ENCODE assay signal across 10 cellular contexts in the genomic region with DNA sequence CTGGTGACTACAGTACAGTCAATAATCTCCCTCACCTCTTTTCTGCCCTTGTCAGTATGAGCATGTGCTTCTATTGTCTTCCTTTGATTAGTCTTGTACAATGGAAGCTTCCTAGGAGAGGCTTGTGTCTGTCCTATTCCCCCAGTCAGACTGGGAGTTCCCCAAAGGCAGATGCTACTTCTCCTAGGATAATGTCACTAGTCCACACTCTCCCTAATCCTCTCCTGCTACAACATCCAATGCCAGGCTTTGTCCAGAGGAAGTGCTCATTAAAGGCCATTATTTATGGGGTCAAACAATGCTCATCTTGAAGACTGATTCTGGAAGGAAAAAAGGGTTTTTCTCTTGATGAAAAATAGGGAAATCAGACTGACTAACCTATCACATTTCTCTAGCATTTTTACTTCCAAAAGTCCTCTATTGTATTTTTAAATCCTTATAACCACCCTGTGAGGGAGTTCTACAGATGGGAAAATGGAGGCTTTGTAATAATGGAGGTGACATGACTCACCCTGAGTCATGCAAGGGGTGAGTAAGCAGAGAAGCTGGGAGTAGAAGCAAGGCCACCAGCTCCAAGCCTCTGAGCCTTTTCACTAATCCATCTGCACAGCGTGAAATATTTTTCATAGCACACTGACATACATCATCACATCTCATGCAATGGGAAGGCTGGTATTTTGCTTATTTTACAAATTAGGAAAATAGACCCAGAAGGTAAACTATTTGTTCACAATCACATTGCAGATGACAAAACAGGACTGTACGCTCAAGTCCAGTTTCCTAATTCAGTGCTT.
DNase-seq lines count a peak whose midpoint lies in the region; ATAC-seq and TF ChIP-seq lines count a peak whose summit lies in the region.
"Had no signal": no experiment of that assay in that cellular context is flagged by ENCODE, and none has a peak within 500 bp of the region (broad histone marks: within the 10 kb centered on the region; RNA-seq: fewer than 3 reads in every experiment).

No MANE protein-coding gene starts in this region.

- no peak overlapping the region for H3K4me2 ChIP-seq in mesenchymal stem cell (ENCODE audit: low read length, poor library complexity, severe bottlenecking)

- peaks cover 0 to 5% of the 10 kb centered on the region in 2 experiments for H3K36me3 ChIP-seq in mesenchymal stem cell (ENCODE audit: control insufficient read depth in 1 of 2, insufficient read depth in 2 of 2, low read depth in 1 of 2, low read length in 2 of 2)

- H4K8ac ChIP-seq in mesenchymal stem cell (ENCODE audit: low read length) = no peak overlapping the region

- H3K4ac ChIP-seq in mesenchymal stem cell (ENCODE audit: low read depth in 1 of 2, low read length in 2 of 2) = peak overlapping the region in 1 of 2 experiments; percentile 9

- peak overlapping the region; percentile 75 for H3K27ac Mint-ChIP-seq in Calu3 (ENCODE audit: unreplicated experiment)
- H3K27ac Mint-ChIP-seq: dendritic cell treated with granulocyte-macrophage colony-stimulating factor and Interleukin-4, amounts not matched to agents 40 ng/mL and 50 ng/mL, for 4 days had no signal

- H3K27me3 Mint-ChIP-seq in Calu3 (ENCODE audit: unreplicated experiment) = no peaks in the 10 kb centered on the region
- H3K27me3 Mint-ChIP-seq: dendritic cell treated with granulocyte-macrophage colony-stimulating factor and Interleukin-4, amounts not matched to agents 40 ng/mL and 50 ng/mL, for 4 days had no signal

- H3K4me1 ChIP-seq in mesenchymal stem cell (ENCODE audit: control insufficient read depth, insufficient read depth, low read depth, low read length) = peaks cover 3% of the 10 kb centered on the region

- H3K79me1 ChIP-seq in mesenchymal stem cell (replicated peaks; ENCODE audit: low read length, poor library complexity, severe bottlenecking) = no peaks in the 10 kb centered on the region

- H3K14ac ChIP-seq in mesenchymal stem cell (ENCODE audit: low read length in 2 of 2) = no peak overlapping the region

- H2BK5ac ChIP-seq in mesenchymal stem cell (ENCODE audit: low read depth, low read length, poor library complexity, severe bottlenecking) = peak overlapping the region; percentile 89

- CTCF ChIA-PET in Calu3 (lab: Charles Lee) = interaction anchor here (0.6 to 1.0 kb wide), 8 partner anchors 10 to 1634 kb away, joined by 3 to 11 read pairs (median 5); a partner anchor contains a TSS

- H2BK12ac ChIP-seq in mesenchymal stem cell (ENCODE audit: low read length in 2 of 2) = peak overlapping the region in 1 of 2 experiments; percentile 92

- H3K36me3 Mint-ChIP-seq in Calu3 (ENCODE audit: insufficient read depth, unreplicated experiment) = no peaks in the 10 kb centered on the region

- no peak overlapping the region for H2AFZ ChIP-seq in mesenchymal stem cell (ENCODE audit: low read depth, low read length)

- TF ChIP-seq CTCF in Calu3 (IDR thresholded peaks at IDR 0.05; ENCODE audit: unreplicated experiment) = no peak

- no peak overlapping the region for H3K23ac ChIP-seq in mesenchymal stem cell (ENCODE audit: low read length in 2 of 2)

- BruUV-seq in Calu3 (replicated peaks; lab: Mats Ljungman, UMichigan) = no TSS peak

- H3K18ac ChIP-seq in mesenchymal stem cell (ENCODE audit: low read depth in 1 of 2, low read length in 2 of 2) = no peak overlapping the region

- no peak overlapping the region for H3K4me3 ChIP-seq in mesenchymal stem cell (ENCODE audit: insufficient read depth in 1 of 2, low read depth in 1 of 2, low read length in 2 of 2)

- no peaks in the 10 kb centered on the region for H3K27me3 ChIP-seq in mesenchymal stem cell (ENCODE audit: control insufficient read depth in 1 of 2, insufficient read depth in 1 of 2, low read length in 2 of 2)

- H4K91ac ChIP-seq in mesenchymal stem cell (ENCODE audit: low read length) = no peak overlapping the region

- H3K9me3 ChIP-seq in mesenchymal stem cell (ENCODE audit: control insufficient read depth, low read length) = no peaks in the 10 kb centered on the region

- no peak overlapping the region for H3K4me3 Mint-ChIP-seq in Calu3 (ENCODE audit: low read depth, unreplicated experiment)
- H3K4me3 Mint-ChIP-seq: dendritic cell treated with granulocyte-macrophage colony-stimulating factor and Interleukin-4, amounts not matched to agents 40 ng/mL and 50 ng/mL, for 4 days had no signal

- peaks cover 12% of the 10 kb centered on the region for H3K4me1 Mint-ChIP-seq in Calu3 (ENCODE audit: low read depth, unreplicated experiment)

- peaks cover 6% of the 10 kb centered on the region for H3K9me3 Mint-ChIP-seq in Calu3 (ENCODE audit: low read depth, unreplicated experiment)
- H3K9me3 Mint-ChIP-seq: dendritic cell treated with granulocyte-macrophage colony-stimulating factor and Interleukin-4, amounts not matched to agents 40 ng/mL and 50 ng/mL, for 4 days had no signal

- H3K9ac ChIP-seq in mesenchymal stem cell (ENCODE audit: low read length) = no peak overlapping the region

- no peak for TF ChIP-seq POLR2A in GM18505 (IDR thresholded peaks at IDR 0.05; ENCODE audit: borderline replicate concordance, extremely low read depth, insufficient read depth, insufficient read length)

- H2BK120ac ChIP-seq in mesenchymal stem cell (ENCODE audit: low read depth, low read length) = no peak overlapping the region

- no peak overlapping the region for H2BK15ac ChIP-seq in mesenchymal stem cell (ENCODE audit: low read depth, poor library complexity, severe bottlenecking)

- H2AK5ac ChIP-seq in mesenchymal stem cell (ENCODE audit: low read length, severe bottlenecking) = peak overlapping the region; percentile 59

- 7% methylated on average over 1 of the region's 2 CpGs for WGBS in mesenchymal stem cell

- peak; percentile 62 for DNase-seq in Calu3
- DNase-seq in HT-29 (ENCODE audit: low spot score) = peak; percentile 30
- peak; percentile 91 for DNase-seq in amniotic stem cell (lab: John Stamatoyannopoulos, UW)
- peak; percentile 94 for DNase-seq in mesenchymal stem cell
- DNase-seq in SHP77 treated with DMSO at 0.1 percent for 48 hours (lab: John Stamatoyannopoulos, UW) = no peak
- DNase-seq in UCSD-AML1 (lab: John Stamatoyannopoulos, UW; ENCODE audit: unreplicated experiment) = no peak
- DNase-seq: left colon had no signal

- intact Hi-C loops in Calu3 (cut with micrococcal nuclease; ENCODE audit: unreplicated experiment) = no loop called here

- ATAC-seq in GM18505 (IDR thresholded peaks at IDR 0.05; ENCODE audit: unreplicated experiment) (no peak), GM18511 (IDR thresholded peaks at IDR 0.05; ENCODE audit: unreplicated experiment) (no peak)
- ATAC-seq: left colon had no signal

- peak overlapping the region; percentile 87 for H3K27ac ChIP-seq in mesenchymal stem cell (ENCODE audit: low read length, poor library complexity, severe bottlenecking)

Comparison
In these comparisons a context has a peak if more than half of its experiments do, and no peak if none do; other contexts are left out.
1. DNase-seq: peak in Calu3 (single experiment), HT-29 (single experiment), amniotic stem cell (single experiment) and mesenchymal stem cell (single experiment); none in SHP77 treated with DMSO at 0.1 percent for 48 hours (single experiment) and UCSD-AML1 (single experiment).